ENCODE assay signal across 10 cellular contexts in genomic region chr19:12784871-12785430, GRCh38. TPM values are rescaled to one million over a fixed set of nuclear protein-coding genes. Genes with fewer than 3 reads are reported as not detected.
DNase-seq lines count a peak whose midpoint lies in the region; ATAC-seq, FAIRE-seq and TF ChIP-seq lines count a peak whose summit lies in the region.
"Had no signal": no experiment of that assay in that cellular context is flagged by ENCODE, and none has a peak within 500 bp of the region (broad histone marks: within the 10 kb centered on the region; RNA-seq: fewer than 3 reads in every experiment).

No MANE protein-coding gene starts in this region.

- H3K36me3 Mint-ChIP-seq in activated T-cell treated with anti-CD3 and anti-CD28 coated beads, Interleukin-2, amount 50 U/mL, for 4 hours (ENCODE audit: insufficient read depth) = no peaks in the 10 kb centered on the region
- H3K36me3 Mint-ChIP-seq in activated CD8-positive, alpha-beta T cell treated with anti-CD3 and anti-CD28 coated beads, Interleukin-2, amount 10 ng/mL, durations not matched to agents 7 days and 5 days (ENCODE audit: low read depth) = no peaks in the 10 kb centered on the region

- peak; percentile 49 for DNase-seq in activated T-cell treated with anti-CD3 and anti-CD28 coated beads, Interleukin-2, amount 50 U/mL, for 1 hour
- DNase-seq in activated T-cell treated with anti-CD3 and anti-CD28 coated beads, Interleukin-2, amount 50 U/mL, for 4 hours = no peak
- DNase-seq in activated CD8-positive, alpha-beta T cell treated with anti-CD3 and anti-CD28 coated beads, Interleukin-2, amount 10 ng/mL, durations not matched to agents 7 days and 5 days = peak; percentile 56
- no peak for DNase-seq in kidney
- DNase-seq in testis = no peak
- no peak for DNase-seq in sciatic nerve (ENCODE audit: low spot score)
- no peak for DNase-seq in NCI-H82 treated with DMSO at 0.1 percent for 48 hours (lab: John Stamatoyannopoulos, UW; ENCODE audit: unreplicated experiment)
- DNase-seq in amniotic stem cell (lab: John Stamatoyannopoulos, UW) = no peak
- DNase-seq: T-helper 9 cell had no signal

- FAIRE-seq in kidney (lab: Jason Lieb, UNC) = no peak
- FAIRE-seq: frontal cortex had no signal

- TF ChIP-seq CTCF in kidney (IDR thresholded peaks at IDR 0.05; ENCODE audit: borderline replicate concordance, extremely low read depth, insufficient read depth) = no peak
- no peak for TF ChIP-seq CTCF in testis (IDR thresholded peaks at IDR 0.05)

- 51 to 57% methylated on average over 4 to 5 of the region's 5 CpGs for WGBS in testis, 2 donors

- peak overlapping the region; percentile 10 to 21 for H3K9ac ChIP-seq in kidney (ENCODE audit: low read length in 2 of 2)

- H3K4me1 Mint-ChIP-seq in activated T-cell treated with anti-CD3 and anti-CD28 coated beads, Interleukin-2, amount 50 U/mL, for 4 hours (ENCODE audit: low read depth) = peaks cover 34% of the 10 kb centered on the region
- peaks cover 33% of the 10 kb centered on the region for H3K4me1 Mint-ChIP-seq in activated CD8-positive, alpha-beta T cell treated with anti-CD3 and anti-CD28 coated beads, Interleukin-2, amount 10 ng/mL, durations not matched to agents 7 days and 5 days (ENCODE audit: low read depth)

- no peaks in the 10 kb centered on the region for H3K27me3 ChIP-seq in testis

- no peak for TF ChIP-seq POLR2A in testis (IDR thresholded peaks at IDR 0.05)

- POLR2A ChIA-PET in activated CD8-positive, alpha-beta T cell treated with anti-CD3 and anti-CD28 coated beads, Interleukin-2, amount 10 ng/mL, durations not matched to agents 7 days and 5 days (lab: Charles Lee) = interaction anchor here (0.7 kb wide), 1 partner anchor 153 kb away, joined by 3 read pairs; no protein-coding TSS in a partner anchor

- H3K4me3 Mint-ChIP-seq in activated T-cell treated with anti-CD3 and anti-CD28 coated beads, Interleukin-2, amount 50 U/mL, for 4 hours = no peak overlapping the region
- H3K4me3 Mint-ChIP-seq in activated CD8-positive, alpha-beta T cell treated with anti-CD3 and anti-CD28 coated beads, Interleukin-2, amount 10 ng/mL, durations not matched to agents 7 days and 5 days = no peak overlapping the region

- H3K9me3 ChIP-seq in kidney (ENCODE audit: control insufficient read depth in 1 of 2, low read length in 2 of 2) = no peaks in the 10 kb centered on the region
- no peaks in the 10 kb centered on the region for H3K9me3 ChIP-seq in testis

- H3K36me3 ChIP-seq in kidney (ENCODE audit: control insufficient read depth in 1 of 2, insufficient read depth in 2 of 2, low read length in 2 of 2) (no peaks in the 10 kb centered on the region), testis (ENCODE audit: low read depth, missing control alignments) (no peaks in the 10 kb centered on the region)

- peak overlapping the region; percentile 96 to 98 for H3K27ac ChIP-seq in kidney (ENCODE audit: low read depth in 2 of 2, low read length in 2 of 2)
- peak overlapping the region; percentile 93 to 98 for H3K27ac ChIP-seq in testis

- intact Hi-C loops in kidney (cut with DNase I) = no loop called here
- intact Hi-C loops in testis (cut with DNase I; ENCODE audit: low total_unique reads) = no loop called here
- intact Hi-C loops in sciatic nerve (cut with DNase I) = no loop called here

- no peak for ATAC-seq in activated T-cell treated with anti-CD3 and anti-CD28 coated beads, Interleukin-2, amount 50 U/mL, for 4 hours
- ATAC-seq in activated CD8-positive, alpha-beta T cell treated with anti-CD3 and anti-CD28 coated beads, Interleukin-2, amount 10 ng/mL, durations not matched to agents 7 days and 5 days = peak; percentile 4
- no peak for ATAC-seq in sciatic nerve

- H3K4me1 ChIP-seq in kidney (ENCODE audit: control insufficient read depth in 1 of 2, insufficient read depth in 1 of 2, low read depth in 1 of 2, low read length in 2 of 2) = peaks cover 34 to 48% of the 10 kb centered on the region in 2 donors
- H3K4me1 ChIP-seq in testis = peaks cover 61% of the 10 kb centered on the region

- no peaks in the 10 kb centered on the region for H3K9me3 Mint-ChIP-seq in activated T-cell treated with anti-CD3 and anti-CD28 coated beads, Interleukin-2, amount 50 U/mL, for 4 hours
- no peaks in the 10 kb centered on the region for H3K9me3 Mint-ChIP-seq in activated CD8-positive, alpha-beta T cell treated with anti-CD3 and anti-CD28 coated beads, Interleukin-2, amount 10 ng/mL, durations not matched to agents 7 days and 5 days (ENCODE audit: insufficient read depth)

- H3K27ac Mint-ChIP-seq in activated CD8-positive, alpha-beta T cell treated with anti-CD3 and anti-CD28 coated beads, Interleukin-2, amount 10 ng/mL, durations not matched to agents 7 days and 5 days = no peak overlapping the region

- H3K27me3 Mint-ChIP-seq in activated T-cell treated with anti-CD3 and anti-CD28 coated beads, Interleukin-2, amount 50 U/mL, for 4 hours (ENCODE audit: low read depth) = no peaks in the 10 kb centered on the region
- no peaks in the 10 kb centered on the region for H3K27me3 Mint-ChIP-seq in activated CD8-positive, alpha-beta T cell treated with anti-CD3 and anti-CD28 coated beads, Interleukin-2, amount 10 ng/mL, durations not matched to agents 7 days and 5 days (ENCODE audit: low read depth)

- peak overlapping the region in 1 of 2 donors; percentile 7 for H3K4me3 ChIP-seq in kidney (ENCODE audit: low read length in 2 of 2)
- no peak overlapping the region for H3K4me3 ChIP-seq in testis

- CTCF ChIA-PET in activated CD8-positive, alpha-beta T cell treated with anti-CD3 and anti-CD28 coated beads, Interleukin-2, amount 10 ng/mL, durations not matched to agents 7 days and 5 days (lab: Charles Lee) = interaction anchor here (1.1 kb wide), 1 partner anchor 8 kb away, joined by 8 read pairs; no protein-coding TSS in a partner anchor

RNA-seq across cellular contexts. Expression of gene JUNB, which starts 6.3 kb away (rescaled TPM):
- 100 to 1,000 TPM; 261 to 295 (median 287) TPM for total RNA-seq in activated T-cell treated with anti-CD3 and anti-CD28 coated beads, Interleukin-2, amount 50 U/mL, for 4 hours
- total RNA-seq in activated CD8-positive, alpha-beta T cell treated with anti-CD3 and anti-CD28 coated beads, Interleukin-2, amount 10 ng/mL, durations not matched to agents 7 days and 5 days = 10 to 100 TPM; 90.4 to 92.9 TPM
- total RNA-seq in kidney = 128 TPM
- polyA plus RNA-seq in kidney (ENCODE audit: insufficient read depth, low read depth, low replicate concordance) = 142 TPM
- total RNA-seq in testis = 100 to 1,000 TPM in 1 of 2 donors, 10 to 100 TPM in 1; 75.9 to 143 TPM
- polyA plus RNA-seq in testis (ENCODE audit: insufficient read depth, low read depth, low replicate concordance) = 54.5 TPM
- total RNA-seq in sciatic nerve = 279 TPM

RNA-seq across cellular contexts. Expression of gene HOOK2, which starts 9.6 kb away (rescaled TPM):
- total RNA-seq in activated T-cell treated with anti-CD3 and anti-CD28 coated beads, Interleukin-2, amount 50 U/mL, for 4 hours = 1 to 10 TPM; 5.9 to 8.4 (median 6.0) TPM
- 10 to 100 TPM; 14.4 to 16.9 TPM for total RNA-seq in activated CD8-positive, alpha-beta T cell treated with anti-CD3 and anti-CD28 coated beads, Interleukin-2, amount 10 ng/mL, durations not matched to agents 7 days and 5 days
- total RNA-seq in kidney (58.1 TPM), testis (10 to 100 TPM; 54.4 to 63.4 TPM), sciatic nerve (45.1 TPM)
- polyA plus RNA-seq in kidney (ENCODE audit: insufficient read depth, low read depth, low replicate concordance) (41.8 TPM), testis (ENCODE audit: insufficient read depth, low read depth, low replicate concordance) (30.0 TPM)

RNA-seq across cellular contexts. Expression of gene PRDX2, which starts 16.6 kb away (rescaled TPM):
- 100 to 1,000 TPM; 185 to 224 (median 211) TPM for total RNA-seq in activated T-cell treated with anti-CD3 and anti-CD28 coated beads, Interleukin-2, amount 50 U/mL, for 4 hours
- total RNA-seq in activated CD8-positive, alpha-beta T cell treated with anti-CD3 and anti-CD28 coated beads, Interleukin-2, amount 10 ng/mL, durations not matched to agents 7 days and 5 days = 100 to 1,000 TPM; 250 to 267 TPM
- 171 TPM for total RNA-seq in kidney
- polyA plus RNA-seq in kidney (ENCODE audit: insufficient read depth, low read depth, low replicate concordance) = 664 TPM
- 100 to 1,000 TPM in 1 of 2 donors, 10 to 100 TPM in 1; 72.1 to 117 TPM for total RNA-seq in testis
- 87.1 TPM for polyA plus RNA-seq in testis (ENCODE audit: insufficient read depth, low read depth, low replicate concordance)
- total RNA-seq in sciatic nerve = 117 TPM

RNA-seq across cellular contexts. Expression of gene THSD8, which starts 16.9 kb away (rescaled TPM):
- 10 to 100 TPM; 10.3 to 18.8 (median 12.6) TPM for total RNA-seq in activated T-cell treated with anti-CD3 and anti-CD28 coated beads, Interleukin-2, amount 50 U/mL, for 4 hours
- 10 to 100 TPM; 17.7 to 30.9 TPM for total RNA-seq in activated CD8-positive, alpha-beta T cell treated with anti-CD3 and anti-CD28 coated beads, Interleukin-2, amount 10 ng/mL, durations not matched to agents 7 days and 5 days
- total RNA-seq in kidney (3.2 TPM), testis (10 to 100 TPM in 1 of 2 donors, 1 to 10 TPM in 1; 3.0 to 14.0 TPM), sciatic nerve (2.4 TPM)
- polyA plus RNA-seq in kidney (ENCODE audit: insufficient read depth, low read depth, low replicate concordance) (10.0 TPM), testis (ENCODE audit: insufficient read depth, low read depth, low replicate concordance) (27.9 TPM)

RNA-seq across cellular contexts. Expression of gene RNASEH2A, which starts 21.4 kb away (rescaled TPM):
- 10 to 100 TPM; 32.3 to 42.7 (median 39.1) TPM for total RNA-seq in activated T-cell treated with anti-CD3 and anti-CD28 coated beads, Interleukin-2, amount 50 U/mL, for 4 hours
- total RNA-seq in activated CD8-positive, alpha-beta T cell treated with anti-CD3 and anti-CD28 coated beads, Interleukin-2, amount 10 ng/mL, durations not matched to agents 7 days and 5 days = 10 to 100 TPM; 49.2 to 64.0 TPM
- 7.9 TPM for total RNA-seq in kidney
- polyA plus RNA-seq in kidney (ENCODE audit: insufficient read depth, low read depth, low replicate concordance) = 1.3 TPM
- 10 to 100 TPM; 15.7 to 18.6 TPM for total RNA-seq in testis
- polyA plus RNA-seq in testis (ENCODE audit: insufficient read depth, low read depth, low replicate concordance) = 14.1 TPM
- total RNA-seq in sciatic nerve = 5.1 TPM

Comparison
In these comparisons a context has a peak if more than half of its experiments do, and no peak if none do; other contexts are left out.
1. DNase-seq: peak in activated T-cell treated with anti-CD3 and anti-CD28 coated beads, Interleukin-2, amount 50 U/mL, for 1 hour (single experiment) and activated CD8-positive, alpha-beta T cell treated with anti-CD3 and anti-CD28 coated beads, Interleukin-2, amount 10 ng/mL, durations not matched to agents 7 days and 5 days (single experiment); none in activated T-cell treated with anti-CD3 and anti-CD28 coated beads, Interleukin-2, amount 50 U/mL, for 4 hours (single experiment), kidney (single experiment), testis (single experiment), sciatic nerve (single experiment), NCI-H82 treated with DMSO at 0.1 percent for 48 hours (single experiment) and amniotic stem cell (single experiment).